ENCODE assay signal across 22 cellular contexts in genomic region chr16:86086471-86086870, GRCh38.
DNase-seq lines count a peak whose midpoint lies in the region; ATAC-seq and TF ChIP-seq lines count a peak whose summit lies in the region.
"Had no signal": no experiment of that assay in that cellular context is flagged by ENCODE, and none has a peak within 500 bp of the region (broad histone marks: within the 10 kb centered on the region; RNA-seq: fewer than 3 reads in every experiment).

No MANE protein-coding gene starts in this region.

- H2AK9ac ChIP-seq in IMR-90 (replicated peaks; ENCODE audit: low read depth, low read length, poor library complexity), result no peak overlapping the region

- H3K4ac ChIP-seq in IMR-90 (ENCODE audit: low read depth, low read length), result no peak overlapping the region

- H3K14ac ChIP-seq in IMR-90 (replicated peaks; ENCODE audit: low read depth, low read length), result no peak overlapping the region; the same call in 1 of the 2 replicates

- H3K4me2 ChIP-seq in BLaER1 treated with 17β-estradiol and CSF1 and Interleukin-3, amounts not matched to agents 10 nM and 100 nM, result peak overlapping the region; percentile 19 to 66 (median 36); a peak in 19 of 22 replicates
- H3K4me2 ChIP-seq in IMR-90 (ENCODE audit: low read depth, low read length), result no peak overlapping the region
- H3K4me2 ChIP-seq: GM23338, KMS-11 had no signal

- no peaks in the 10 kb centered on the region for H4K20me1 ChIP-seq in BLaER1 treated with 17β-estradiol and CSF1 and Interleukin-3, amounts not matched to agents 10 nM and 100 nM
- no peaks in the 10 kb centered on the region for H4K20me1 ChIP-seq in IMR-90 (ENCODE audit: insufficient read depth, low read length)

- H3K9me3 Mint-ChIP-seq in T-helper 2 cell treated with Interferon-gamma antibody and Interleukin-4, amounts not matched to agents 5 μg/mL and 100 μg/mL, for 36 hours, result no peaks in the 10 kb centered on the region
- no peaks in the 10 kb centered on the region for H3K9me3 Mint-ChIP-seq in type B pancreatic cell
- no peaks in the 10 kb centered on the region for H3K9me3 Mint-ChIP-seq in stimulated activated effector memory CD8-positive, alpha-beta T cell treated with anti-CD3 and anti-CD28 coated beads, Interleukin-12 subunit alpha, Interleukin-12 subunit beta, amount 100 ng/mL, for 72 hours
- H3K9me3 Mint-ChIP-seq: CD8-positive, alpha-beta memory T cell; GM23338 had no signal

- H3K27ac ChIP-seq in BLaER1 treated with 17β-estradiol and CSF1 and Interleukin-3, amounts not matched to agents 10 nM and 100 nM, result no peak overlapping the region
- no peak overlapping the region for H3K27ac ChIP-seq in IMR-90 (ENCODE audit: insufficient read depth, low read length)
- H3K27ac ChIP-seq: HL-60, KMS-11, SK-N-MC had no signal

- no peak overlapping the region for H3K18ac ChIP-seq in IMR-90 (ENCODE audit: low read depth, low read length)

- ATAC-seq in IMR-90 (ENCODE audit: low read depth) (no peak), HG03378 (IDR thresholded peaks at IDR 0.05; ENCODE audit: unreplicated experiment) (no peak)
- ATAC-seq in stimulated activated effector memory CD8-positive, alpha-beta T cell treated with anti-CD3 and anti-CD28 coated beads, Interleukin-12 subunit alpha, Interleukin-12 subunit beta, amount 100 ng/mL, for 72 hours, result no peak
- ATAC-seq: GM23338, HepG2 had no signal

- no peak overlapping the region for H3K9ac ChIP-seq in BLaER1 treated with 17β-estradiol and CSF1 and Interleukin-3, amounts not matched to agents 10 nM and 100 nM
- H3K9ac ChIP-seq in IMR-90 (ENCODE audit: low read depth, low read length), result no peak overlapping the region
- H3K9ac ChIP-seq: KMS-11 had no signal

- no peak overlapping the region for H4K8ac ChIP-seq in IMR-90 (ENCODE audit: low read depth in 2 of 2, low read length in 2 of 2)

- CTCF ChIA-PET in IMR-90 (lab: Yijun Ruan, JAX), result no interaction called here

- H3K79me1 ChIP-seq in IMR-90 (ENCODE audit: low read depth in 1 of 2, low read length in 2 of 2), result no peaks in the 10 kb centered on the region

- H3K9me1 ChIP-seq in IMR-90 (ENCODE audit: insufficient read depth, low read length), result no peaks in the 10 kb centered on the region

- H3K27ac Mint-ChIP-seq in T-helper 2 cell treated with Interferon-gamma antibody and Interleukin-4, amounts not matched to agents 5 μg/mL and 100 μg/mL, for 36 hours, result peak overlapping the region; percentile 77
- H3K27ac Mint-ChIP-seq in type B pancreatic cell, result no peak overlapping the region
- no peak overlapping the region for H3K27ac Mint-ChIP-seq in stimulated activated effector memory CD8-positive, alpha-beta T cell treated with anti-CD3 and anti-CD28 coated beads, Interleukin-12 subunit alpha, Interleukin-12 subunit beta, amount 100 ng/mL, for 72 hours
- H3K27ac Mint-ChIP-seq: CD8-positive, alpha-beta memory T cell; GM23338 had no signal

- H3K23ac ChIP-seq in IMR-90 (ENCODE audit: low read depth, low read length), result no peak overlapping the region

- in situ Hi-C loops in IMR-90 (cut with MboI; ENCODE audit: low sequenced_read_pairs), result no loop called here

- no peak for TF ChIP-seq POLR2A in IMR-90 (IDR thresholded peaks at IDR 0.05; ENCODE audit: low read depth, low read length)

- no TSS peak for BruUV-seq in IMR-90 (replicated peaks; lab: Mats Ljungman, UMichigan)

- dilution Hi-C loops in IMR-90 (cut with HindIII; ENCODE audit: low sequenced_read_pairs, unreplicated experiment), result no loop called here

- WGBS in IMR-90 (ENCODE audit: extremely low coverage in 2 of 2, insufficient read length in 1 of 2), 2 experiments, result 78% methylated on average over 4 of the region's 7 CpGs; no CpG with 5 or more reads in 1 of the 2 experiments

- H3K4me3 Mint-ChIP-seq in T-helper 2 cell treated with Interferon-gamma antibody and Interleukin-4, amounts not matched to agents 5 μg/mL and 100 μg/mL, for 36 hours, result no peak overlapping the region
- H3K4me3 Mint-ChIP-seq in type B pancreatic cell, result no peak overlapping the region
- no peak overlapping the region for H3K4me3 Mint-ChIP-seq in stimulated activated effector memory CD8-positive, alpha-beta T cell treated with anti-CD3 and anti-CD28 coated beads, Interleukin-12 subunit alpha, Interleukin-12 subunit beta, amount 100 ng/mL, for 72 hours
- H3K4me3 Mint-ChIP-seq: CD8-positive, alpha-beta memory T cell; GM23338 had no signal

- intact Hi-C loops in IMR-90 (cut with micrococcal nuclease), result no loop called here
- intact Hi-C loops in posterior vena cava (cut with DNase I), result no loop called here

- no peaks in the 10 kb centered on the region for H3K36me3 ChIP-seq in BLaER1 treated with 17β-estradiol and CSF1 and Interleukin-3, amounts not matched to agents 10 nM and 100 nM
- no peaks in the 10 kb centered on the region for H3K36me3 ChIP-seq in IMR-90 (ENCODE audit: control insufficient read depth, insufficient read depth, low read length)
- H3K36me3 ChIP-seq: HAP-1 had no signal

- no peak overlapping the region for H2BK15ac ChIP-seq in IMR-90 (ENCODE audit: low read depth, low read length)

- H2BK120ac ChIP-seq in IMR-90 (ENCODE audit: low read depth, low read length), result no peak overlapping the region

- H3K27me3 ChIP-seq in BLaER1 treated with 17β-estradiol and CSF1 and Interleukin-3, amounts not matched to agents 10 nM and 100 nM, result no peaks in the 10 kb centered on the region
- no peaks in the 10 kb centered on the region for H3K27me3 ChIP-seq in IMR-90 (ENCODE audit: control insufficient read depth, insufficient read depth, low read length)

- peaks cover 22 to 41% (median 33%) of the 10 kb centered on the region in 10 experiments for H3K4me1 ChIP-seq in BLaER1 treated with 17β-estradiol and CSF1 and Interleukin-3, amounts not matched to agents 10 nM and 100 nM
- H3K4me1 ChIP-seq in IMR-90 (ENCODE audit: control insufficient read depth, insufficient read depth, low read length), result peaks cover 2% of the 10 kb centered on the region; the same call in 1 of the 2 replicates
- H3K4me1 ChIP-seq: HAP-1 had no signal

- DNase-seq in IMR-90 (no peak), posterior vena cava (ENCODE audit: low spot score) (peak; percentile 31), type B pancreatic cell (ENCODE audit: extremely low spot score, unreplicated experiment) (no peak), NCI-H2029 (lab: John Stamatoyannopoulos, UW) (no peak)
- no peak for DNase-seq in T-helper 2 cell treated with Interferon-gamma antibody and Interleukin-4, amounts not matched to agents 5 μg/mL and 100 μg/mL, for 36 hours (ENCODE audit: low spot score)
- no peak for DNase-seq in stimulated activated effector memory CD8-positive, alpha-beta T cell treated with anti-CD3 and anti-CD28 coated beads, Interleukin-12 subunit alpha, Interleukin-12 subunit beta, amount 100 ng/mL, for 72 hours (ENCODE audit: low spot score in 2 of 2)
- DNase-seq: Calu3; CD8-positive, alpha-beta memory T cell; DMS153; MV-4-11; NCI-H1105 treated with DMSO at 0.1 percent for 48 hours; NCI-H446; NCI-H526; SHP77 treated with DMSO at 0.1 percent for 48 hours had no signal

- no peaks in the 10 kb centered on the region for H3K36me3 Mint-ChIP-seq in T-helper 2 cell treated with Interferon-gamma antibody and Interleukin-4, amounts not matched to agents 5 μg/mL and 100 μg/mL, for 36 hours (ENCODE audit: low read depth)
- H3K36me3 Mint-ChIP-seq in type B pancreatic cell, result no peaks in the 10 kb centered on the region
- H3K36me3 Mint-ChIP-seq in stimulated activated effector memory CD8-positive, alpha-beta T cell treated with anti-CD3 and anti-CD28 coated beads, Interleukin-12 subunit alpha, Interleukin-12 subunit beta, amount 100 ng/mL, for 72 hours, result no peaks in the 10 kb centered on the region
- H3K36me3 Mint-ChIP-seq: CD8-positive, alpha-beta memory T cell had no signal

- H2AK5ac ChIP-seq in IMR-90 (ENCODE audit: low read depth, low read length), result no peak overlapping the region

- H3K4me3 ChIP-seq in BLaER1 treated with 17β-estradiol and CSF1 and Interleukin-3, amounts not matched to agents 10 nM and 100 nM, result no peak overlapping the region
- H3K4me3 ChIP-seq in IMR-90 (ENCODE audit: insufficient read depth, low read depth, low read length), result no peak overlapping the region
- H3K4me3 ChIP-seq: GM23338, HAP-1, SK-N-MC had no signal

- no peak overlapping the region for H4K91ac ChIP-seq in IMR-90 (ENCODE audit: insufficient read depth, low read depth, low read length)

- TF ChIP-seq RAD21 in IMR-90 (IDR thresholded peaks at IDR 0.05; ENCODE audit: low read length), result no peak

- peaks cover 12% of the 10 kb centered on the region for H3K4me1 Mint-ChIP-seq in T-helper 2 cell treated with Interferon-gamma antibody and Interleukin-4, amounts not matched to agents 5 μg/mL and 100 μg/mL, for 36 hours (ENCODE audit: low read depth)
- H3K4me1 Mint-ChIP-seq in type B pancreatic cell (ENCODE audit: unreplicated experiment), result peaks cover 25% of the 10 kb centered on the region
- H3K4me1 Mint-ChIP-seq in stimulated activated effector memory CD8-positive, alpha-beta T cell treated with anti-CD3 and anti-CD28 coated beads, Interleukin-12 subunit alpha, Interleukin-12 subunit beta, amount 100 ng/mL, for 72 hours, result no peaks in the 10 kb centered on the region
- H3K4me1 Mint-ChIP-seq: CD8-positive, alpha-beta memory T cell had no signal

- peak overlapping the region; percentile 22 for H2AFZ ChIP-seq in IMR-90 (replicated peaks; ENCODE audit: low read length, poor library complexity)
- H2AFZ ChIP-seq: GM23338 had no signal

- no peaks in the 10 kb centered on the region for H3K9me3 ChIP-seq in BLaER1 treated with 17β-estradiol and CSF1 and Interleukin-3, amounts not matched to agents 10 nM and 100 nM (replicated peaks in 1 of 11)
- H3K9me3 ChIP-seq in IMR-90 (ENCODE audit: control insufficient read depth, insufficient read depth, low read length), result no peaks in the 10 kb centered on the region
- H3K9me3 ChIP-seq: HAP-1 had no signal

- POLR2A ChIA-PET in IMR-90 (lab: Charles Lee; ENCODE audit: unreplicated experiment), result no interaction called here

- H3K56ac ChIP-seq in IMR-90 (ENCODE audit: extremely low read depth, insufficient read depth, low read length), result no peak overlapping the region

- no peaks in the 10 kb centered on the region for H3K27me3 Mint-ChIP-seq in T-helper 2 cell treated with Interferon-gamma antibody and Interleukin-4, amounts not matched to agents 5 μg/mL and 100 μg/mL, for 36 hours (ENCODE audit: low read depth)
- H3K27me3 Mint-ChIP-seq in type B pancreatic cell, result peaks cover 49% of the 10 kb centered on the region

- no peak overlapping the region for H2BK5ac ChIP-seq in IMR-90 (ENCODE audit: low read depth, low read length, poor library complexity, severe bottlenecking)

- no peak overlapping the region for H4K5ac ChIP-seq in IMR-90 (ENCODE audit: low read depth, low read length)

- TF ChIP-seq CTCF in IMR-90 (conservative IDR thresholded peaks at IDR 0.05; ENCODE audit: low read depth, low read length) (no peak), type B pancreatic cell (conservative IDR thresholded peaks at IDR 0.05) (no peak)

- H2BK20ac ChIP-seq in IMR-90 (ENCODE audit: low read depth, low read length), result no peak overlapping the region

TF ChIP-seq in IMR-90, 13 proteins besides CTCF, POLR2A, EP300 and RAD21 (continues in another document):
- TF ChIP-seq BHLHE40 (IDR thresholded peaks at IDR 0.05; ENCODE audit: low read depth, low read length) (no peak), FOS (IDR thresholded peaks at IDR 0.05; ENCODE audit: low read depth, low read length) (no peak), CHD1 (IDR thresholded peaks at IDR 0.05; ENCODE audit: low read depth, low read length) (no peak), MAZ (IDR thresholded peaks at IDR 0.05; ENCODE audit: borderline replicate concordance, low read depth, low read length) (no peak)
